8 cellular contexts compared by ENCODE assay signal in the genomic region with DNA sequence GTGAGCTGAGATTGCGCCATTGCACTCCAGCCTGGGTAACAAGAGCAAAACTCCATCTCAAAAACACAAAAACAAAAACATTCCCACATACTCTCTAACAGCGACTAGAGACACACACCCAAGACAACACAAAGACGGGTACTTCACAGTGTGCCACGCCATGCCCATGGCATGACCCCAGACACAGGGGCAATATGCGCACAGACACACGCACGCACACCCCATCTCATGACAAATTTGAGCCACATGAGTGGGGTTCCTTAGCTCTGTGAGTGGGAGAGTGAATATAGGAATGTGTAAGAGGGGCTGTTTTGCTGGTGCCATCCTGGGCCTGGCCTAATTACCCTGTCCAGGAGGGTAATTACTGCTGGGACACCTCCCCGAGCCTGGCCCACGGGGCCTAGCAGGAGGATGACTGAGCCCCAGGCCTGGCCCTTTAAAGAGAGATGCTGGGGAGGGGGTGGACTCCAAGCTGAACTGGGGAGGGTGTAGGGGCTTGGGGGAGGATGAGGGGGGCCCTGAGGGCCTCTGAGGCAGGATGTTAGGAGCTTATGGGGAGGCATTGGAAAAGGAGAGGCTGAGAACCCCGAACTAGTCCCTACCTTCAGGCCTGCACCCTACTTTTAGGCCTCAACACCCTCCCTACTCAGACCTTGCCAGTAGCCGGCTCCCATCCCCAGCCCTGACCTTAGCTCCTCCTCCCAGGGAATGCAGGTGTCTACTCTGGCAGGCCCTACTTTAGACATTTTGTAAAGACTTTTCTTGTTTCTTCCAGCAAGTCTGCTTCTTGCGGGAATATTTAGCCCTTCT. TPM values are rescaled to one million over a fixed set of nuclear protein-coding genes. Genes with fewer than 3 reads are reported as not detected.
DNase-seq lines count a peak whose midpoint lies in the region; ATAC-seq and TF ChIP-seq lines count a peak whose summit lies in the region.

No MANE protein-coding gene starts in this region.

- peak overlapping the region in 9 of 10 donors; percentile 56 to 76 (median 66) for H3K4me3 ChIP-seq in heart right ventricle
- peak overlapping the region; percentile 21 to 43 for H3K4me3 ChIP-seq in mucosa of rectum (ENCODE audit: low read length in 2 of 2)
- peak overlapping the region; percentile 62 to 90 for H3K4me3 ChIP-seq in vagina

- H3K9me3 ChIP-seq in heart right ventricle = no peaks in the 10 kb centered on the region
- no peaks in the 10 kb centered on the region for H3K9me3 ChIP-seq in mucosa of rectum (ENCODE audit: control insufficient read depth in 2 of 2, low read length in 2 of 2)
- no peaks in the 10 kb centered on the region for H3K9me3 ChIP-seq in vagina

- peaks cover 38 to 85% (median 57%) of the 10 kb centered on the region in 9 donors for H3K4me1 ChIP-seq in heart right ventricle
- peaks cover 40 to 41% of the 10 kb centered on the region in 2 donors for H3K4me1 ChIP-seq in mucosa of rectum (ENCODE audit: control insufficient read depth in 2 of 2, insufficient read depth in 2 of 2, low read length in 2 of 2)
- peaks cover 77% of the 10 kb centered on the region for H3K4me1 ChIP-seq in vagina

- H3K9ac ChIP-seq in mucosa of rectum (ENCODE audit: low read depth in 1 of 2, low read length in 2 of 2) = peak overlapping the region in 1 of 2 donors; percentile 49

- H3K36me3 ChIP-seq in heart right ventricle (peaks cover 0 to 25% (median 0%) of the 10 kb centered on the region in 9 donors), mucosa of rectum (ENCODE audit: control insufficient read depth in 2 of 2, insufficient read depth in 2 of 2, low read length in 2 of 2) (peaks cover 0 to 3% of the 10 kb centered on the region in 2 donors), vagina (peaks cover 0 to 16% of the 10 kb centered on the region in 2 donors)

- TF ChIP-seq CTCF in heart right ventricle (IDR thresholded peaks at IDR 0.05) (no peak), vagina (IDR thresholded peaks at IDR 0.05) (no peak)

- ATAC-seq in heart right ventricle = no peak
- ATAC-seq in left cardiac atrium = no peak
- no peak for ATAC-seq in GM21786 (IDR thresholded peaks at IDR 0.05; ENCODE audit: unreplicated experiment)

- 80 to 83% methylated on average over 12 of the region's 12 CpGs for WGBS in heart right ventricle, 2 donors

- H3K27ac ChIP-seq in heart right ventricle (peak overlapping the region; percentile 84 to 99 (median 94)), caudate nucleus (ENCODE audit: low read depth, low read length) (peak overlapping the region; percentile 96), mucosa of rectum (ENCODE audit: low read depth in 2 of 2, low read length in 2 of 2) (peak overlapping the region in 1 of 2 donors; percentile 83), vagina (peak overlapping the region; percentile 98)

- intact Hi-C loops in heart right ventricle (cut with DNase I) = no loop called here
- intact Hi-C loops in left cardiac atrium (cut with DNase I) = no loop called here
- intact Hi-C loops in vagina (cut with DNase I) = loop anchor here (1.0 kb wide), 1 partner anchor 41 kb away; no protein-coding TSS in a partner anchor

- peaks cover 0 to 9% (median 0%) of the 10 kb centered on the region in 7 donors for H3K27me3 ChIP-seq in heart right ventricle
- no peaks in the 10 kb centered on the region for H3K27me3 ChIP-seq in mucosa of rectum (ENCODE audit: control insufficient read depth in 2 of 2, insufficient read depth in 2 of 2, low read length in 2 of 2)
- no peaks in the 10 kb centered on the region for H3K27me3 ChIP-seq in vagina

- DNase-seq in heart right ventricle (no peak), left cardiac atrium (no peak), caudate nucleus (lab: John Stamatoyannopoulos, UW) (no peak), vagina (ENCODE audit: extremely low spot score in 2 of 2) (no peak), COLO668 (lab: John Stamatoyannopoulos, UW; ENCODE audit: unreplicated experiment) (no peak), NCI-H446 (lab: John Stamatoyannopoulos, UW) (no peak)

- no peak for TF ChIP-seq POLR2A in vagina (IDR thresholded peaks at IDR 0.05)

RNA-seq across cellular contexts. Expression of gene LTBP3, which starts 1.5 kb away (rescaled TPM):
- 10 to 100 TPM; 54.4 to 92.5 (median 72.8) TPM for total RNA-seq in heart right ventricle
- polyA plus RNA-seq in heart right ventricle = 10 to 100 TPM; 42.7 to 79.7 TPM
- total RNA-seq in left cardiac atrium = 10 to 100 TPM; 85.6 to 96.2 TPM
- total RNA-seq in vagina = 246 TPM

RNA-seq across cellular contexts. Expression of gene ZNRD2, which starts 13.6 kb away (rescaled TPM):
- 10 to 100 TPM; 23.7 to 44.0 (median 26.3) TPM for total RNA-seq in heart right ventricle
- 10 to 100 TPM; 55.6 to 92.0 TPM for polyA plus RNA-seq in heart right ventricle
- 10 to 100 TPM; 24.6 to 35.0 TPM for total RNA-seq in left cardiac atrium
- 68.5 TPM for total RNA-seq in vagina

RNA-seq across cellular contexts. Expression of gene FAM89B, which starts 15.7 kb away (rescaled TPM):
- total RNA-seq in heart right ventricle (10 to 100 TPM; 21.2 to 54.9 (median 29.2) TPM), left cardiac atrium (10 to 100 TPM; 33.5 to 34.5 TPM), vagina (62.4 TPM)
- polyA plus RNA-seq in heart right ventricle = 10 to 100 TPM; 42.0 to 55.7 TPM

RNA-seq across cellular contexts. Expression of gene EHBP1L1, which starts 19.2 kb away (rescaled TPM):
- total RNA-seq in heart right ventricle (100 to 1,000 TPM in 1 of 10 donors, 10 to 100 TPM in 9; 42.9 to 113 (median 53.9) TPM), left cardiac atrium (10 to 100 TPM; 53.4 to 61.0 TPM), vagina (123 TPM)
- 10 to 100 TPM; 30.8 to 62.6 TPM for polyA plus RNA-seq in heart right ventricle

RNA-seq across cellular contexts. Expression of gene SCYL1, which starts 31.8 kb away (rescaled TPM):
- total RNA-seq in heart right ventricle (10 to 100 TPM; 47.4 to 66.9 (median 55.6) TPM), left cardiac atrium (10 to 100 TPM; 51.5 to 67.3 TPM), vagina (77.3 TPM)
- 100 to 1,000 TPM in 1 of 2 donors, 10 to 100 TPM in 1; 90.0 to 130 TPM for polyA plus RNA-seq in heart right ventricle
